In the genomic region with DNA sequence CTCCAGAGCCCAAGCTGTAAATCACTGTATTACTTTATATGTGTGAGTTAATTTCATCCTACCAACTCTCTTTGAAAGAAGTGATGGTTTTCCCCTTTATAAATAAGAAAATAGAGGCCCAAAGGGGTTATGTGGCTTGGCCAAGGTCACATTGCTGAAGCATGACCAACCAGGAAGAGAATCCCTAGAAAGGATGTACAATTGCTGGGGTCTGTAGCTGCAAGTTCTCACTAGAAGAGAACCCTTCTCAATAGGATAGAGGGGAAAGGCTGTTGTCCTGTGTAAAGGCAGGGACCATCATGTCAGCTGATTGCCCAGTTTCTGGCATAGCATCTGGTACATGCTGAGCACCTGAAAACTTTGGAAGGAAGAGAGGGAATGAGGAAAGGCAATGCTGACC, we compare ENCODE assay signal across 22 cellular contexts. TPM values are rescaled to one million over a fixed set of nuclear protein-coding genes. Genes with fewer than 3 reads are reported as not detected.
"Had no signal": no experiment of that assay in that cellular context is flagged by ENCODE, and none has a peak within 500 bp of the region (broad histone marks: within the 10 kb centered on the region; RNA-seq: fewer than 3 reads in every experiment).

No MANE protein-coding gene starts in this region.

- H3K9me3 Mint-ChIP-seq: dendritic cell treated with granulocyte-macrophage colony-stimulating factor and Interleukin-4, amounts not matched to agents 40 ng/mL and 50 ng/mL, for 4 days; effector memory CD8-positive, alpha-beta T cell; naive thymus-derived CD4-positive, alpha-beta T cell; nephron progenitor cell had no signal

- DNase-seq: effector memory CD8-positive, alpha-beta T cell; heart right ventricle; hypothalamus; kidney; left colon; left ventricle myocardium superior; mesendoderm; naive thymus-derived CD4-positive, alpha-beta T cell; nephron progenitor cell; ovary; spleen; stimulated activated CD4-positive, alpha-beta T cell treated with anti-CD3 and anti-CD28 coated beads, Interleukin-15, amount 100 ng/mL, for 24 hours; stimulated activated CD4-positive, alpha-beta T cell treated with anti-CD3 and anti-CD28 coated beads, Interleukin-1b, Interleukin-23, amount 100 ng/mL, for 48 hours; stimulated activated CD4-positive, alpha-beta T cell treated with anti-CD3 and anti-CD28 coated beads, Interleukin-4, amount 100 ng/mL, for 24 hours; stimulated activated naive CD4-positive, alpha-beta T cell; trophoblast cell had no signal

- H3K36me3 ChIP-seq: cardiac muscle cell, heart right ventricle, ovary, right atrium auricular region, spleen had no signal

- H3K4me3 ChIP-seq: cardiac muscle cell, heart right ventricle, lung, ovary, right atrium auricular region, spleen had no signal

- H3K27ac ChIP-seq: cardiac muscle cell, heart right ventricle, ovary, right atrium auricular region, spleen had no signal

- H3K4me3 Mint-ChIP-seq: dendritic cell treated with granulocyte-macrophage colony-stimulating factor and Interleukin-4, amounts not matched to agents 40 ng/mL and 50 ng/mL, for 4 days; effector memory CD8-positive, alpha-beta T cell; naive thymus-derived CD4-positive, alpha-beta T cell; nephron progenitor cell had no signal

- H3K9me3 ChIP-seq: heart right ventricle, ovary, right atrium auricular region, spleen had no signal

- H3K27me3 Mint-ChIP-seq: dendritic cell treated with granulocyte-macrophage colony-stimulating factor and Interleukin-4, amounts not matched to agents 40 ng/mL and 50 ng/mL, for 4 days had no signal

- H3K27me3 ChIP-seq: cardiac muscle cell, ovary, right atrium auricular region had no signal

- ATAC-seq: effector memory CD8-positive, alpha-beta T cell; heart right ventricle; left colon; left ventricle myocardium superior; naive thymus-derived CD4-positive, alpha-beta T cell had no signal

- H3K27ac Mint-ChIP-seq: dendritic cell treated with granulocyte-macrophage colony-stimulating factor and Interleukin-4, amounts not matched to agents 40 ng/mL and 50 ng/mL, for 4 days; effector memory CD8-positive, alpha-beta T cell; naive thymus-derived CD4-positive, alpha-beta T cell; nephron progenitor cell had no signal

- H3K4me1 ChIP-seq: spleen had no signal

RNA-seq across cellular contexts. Expression of a gene that starts 39.0 kb away (rescaled TPM):
- total RNA-seq: left colon; left ventricle myocardium superior; mononuclear cell; naive thymus-derived CD4-positive, alpha-beta T cell; posterior vena cava; right atrium auricular region had no signal
- polyA plus RNA-seq: naive thymus-derived CD4-positive, alpha-beta T cell had no signal
